In the genomic region with DNA sequence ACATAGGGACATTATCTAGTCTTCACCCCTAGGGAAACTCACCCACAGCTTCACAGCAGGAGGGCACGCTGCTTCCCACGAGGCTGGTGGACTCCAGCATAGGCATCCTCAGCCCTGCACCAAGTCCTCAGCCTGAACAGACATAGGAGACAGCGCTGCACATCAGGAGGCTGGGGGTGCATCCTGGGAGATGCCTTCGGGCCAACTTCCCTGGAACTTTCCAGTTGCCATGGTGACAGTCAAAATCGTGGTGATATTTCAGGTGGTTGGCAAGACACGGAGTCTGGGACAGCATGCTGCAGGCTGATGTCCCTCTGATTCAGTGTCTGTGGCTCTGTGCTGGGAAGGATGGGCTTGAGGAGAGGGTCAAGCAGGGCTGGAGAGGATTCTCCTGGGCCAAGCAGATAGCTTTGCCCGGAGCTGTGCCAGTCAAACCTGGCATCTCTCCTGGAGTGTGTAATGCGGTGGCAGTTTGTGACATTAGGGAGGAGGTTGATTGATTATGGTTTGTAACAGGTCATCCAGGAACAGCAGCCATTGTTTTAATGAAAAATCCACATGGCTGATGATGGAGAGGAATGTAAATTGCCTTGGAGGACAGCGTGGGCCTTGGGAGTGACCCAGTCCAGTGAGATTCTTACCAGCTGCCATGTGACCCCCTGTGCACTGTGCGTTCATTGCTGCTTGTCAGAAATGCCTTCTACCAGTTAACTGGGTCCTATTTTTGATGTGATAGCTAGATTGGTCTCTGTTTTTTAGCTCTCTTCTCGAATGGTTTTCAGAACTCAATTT, we compare ENCODE assay signal across 13 cellular contexts. TPM values are rescaled to one million over a fixed set of nuclear protein-coding genes. Genes with fewer than 3 reads are reported as not detected.
A peak's percentile ranks its signal among the peaks of the same experiment; 100 is the strongest.
DNase-seq lines count a peak whose midpoint lies in the region; ATAC-seq and TF ChIP-seq lines count a peak whose summit lies in the region.
"Had no signal": no experiment of that assay in that cellular context is flagged by ENCODE, and none has a peak within 500 bp of the region (broad histone marks: within the 10 kb centered on the region; RNA-seq: fewer than 3 reads in every experiment).

No MANE protein-coding gene starts in this region.

- no peaks in the 10 kb centered on the region for H3K36me3 ChIP-seq in neutrophil
- H3K36me3 ChIP-seq: transverse colon had no signal

- CTCF ChIA-PET in T-cell (lab: Charles Lee), result interaction anchor here in 1 of 2 donors (1.3 kb wide), 1 partner anchor 15 kb away, joined by 3 read pairs; no protein-coding TSS in a partner anchor

- no peaks in the 10 kb centered on the region for H3K36me3 Mint-ChIP-seq in T-cell
- peaks cover 6% of the 10 kb centered on the region for H3K36me3 Mint-ChIP-seq in effector memory CD8-positive, alpha-beta T cell (ENCODE audit: insufficient read depth)

- H3K4me3 ChIP-seq in neutrophil (ENCODE audit: low read depth in 1 of 2, low read length in 1 of 2), result no peak overlapping the region
- H3K4me3 ChIP-seq: transverse colon had no signal

- peak overlapping the region; percentile 85 to 92 for H3K27ac Mint-ChIP-seq in T-cell
- H3K27ac Mint-ChIP-seq in effector memory CD8-positive, alpha-beta T cell, result peak overlapping the region; percentile 92 to 93

- H3K9me3 Mint-ChIP-seq in T-cell, result no peaks in the 10 kb centered on the region
- H3K9me3 Mint-ChIP-seq in effector memory CD8-positive, alpha-beta T cell, result no peaks in the 10 kb centered on the region

- peak overlapping the region; percentile 95 for H3K27ac ChIP-seq in neutrophil
- H3K27ac ChIP-seq: 22Rv1, transverse colon had no signal

- H3K4me3 Mint-ChIP-seq in T-cell, result peak overlapping the region in 1 of 3 donors; percentile 52
- H3K4me3 Mint-ChIP-seq in effector memory CD8-positive, alpha-beta T cell, result peak overlapping the region; percentile 15 to 20

- peaks cover 76 to 95% of the 10 kb centered on the region in 2 experiments for H3K4me1 ChIP-seq in neutrophil (ENCODE audit: control insufficient read depth in 1 of 2, insufficient read depth in 1 of 2, low read depth in 1 of 2, low read length in 1 of 2)

- peaks cover 98 to 100% (median 98%) of the 10 kb centered on the region in 3 donors for H3K4me1 Mint-ChIP-seq in T-cell
- H3K4me1 Mint-ChIP-seq in effector memory CD8-positive, alpha-beta T cell (ENCODE audit: low read depth in 2 of 2), result peaks cover 86 to 88% of the 10 kb centered on the region in 2 donors

- ATAC-seq in T-cell (replicated peaks in 1 of 4), result no peak
- ATAC-seq in effector memory CD8-positive, alpha-beta T cell (replicated peaks), result no peak
- ATAC-seq in GM19395 (IDR thresholded peaks at IDR 0.05; ENCODE audit: unreplicated experiment), result no peak

- no peak for TF ChIP-seq CTCF in neutrophil (IDR thresholded peaks at IDR 0.05)

- H3K9me3 ChIP-seq in neutrophil, result no peaks in the 10 kb centered on the region
- H3K9me3 ChIP-seq: transverse colon had no signal

- no peaks in the 10 kb centered on the region for H3K27me3 Mint-ChIP-seq in T-cell
- H3K27me3 Mint-ChIP-seq in effector memory CD8-positive, alpha-beta T cell, result no peaks in the 10 kb centered on the region

- DNase-seq in DMS 273 (lab: John Stamatoyannopoulos, UW; ENCODE audit: unreplicated experiment), result peak; percentile 6
- no peak for DNase-seq in DMS 273 treated with DMSO at 0.1 percent for 48 hours (lab: John Stamatoyannopoulos, UW)
- DNase-seq in T-cell, result no peak
- DNase-seq in effector memory CD8-positive, alpha-beta T cell, result no peak
- DNase-seq in ecto neural progenitor cell (ENCODE audit: low spot score), result no peak
- no peak for DNase-seq in stimulated activated naive CD4-positive, alpha-beta T cell (lab: John Stamatoyannopoulos, UW)
- DNase-seq: activated CD4-positive, CD25-positive, alpha-beta regulatory T cell treated with anti-CD3 and anti-CD28 coated beads, Interleukin-2, amount 50 U/mL, for 72 hours; Calu3; NCI-H187 treated with DMSO at 0.1 percent for 48 hours; transverse colon had no signal

- POLR2A ChIA-PET in T-cell (lab: Charles Lee), result no interaction called here

- no peaks in the 10 kb centered on the region for H3K27me3 ChIP-seq in neutrophil
- H3K27me3 ChIP-seq: transverse colon had no signal

RNA-seq across cellular contexts. Expression of gene SEMA4D, which starts 35.7 kb away (rescaled TPM):
- 100 to 1,000 TPM; 347 to 585 (median 434) TPM for total RNA-seq in T-cell
